8 cellular contexts compared by ENCODE assay signal in genomic region chr4:159227984-159228383, GRCh38.
DNase-seq lines count a peak whose midpoint lies in the region; ATAC-seq and TF ChIP-seq lines count a peak whose summit lies in the region.

No MANE protein-coding gene starts in this region.

- peaks cover 0 to 21% (median 14%) of the 10 kb centered on the region in 4 donors for H3K4me1 ChIP-seq in liver (ENCODE audit: control insufficient read depth in 4 of 4, insufficient read depth in 4 of 4, low read length in 3 of 4)

- peak overlapping the region in 1 of 3 donors; percentile 5 for H3K4me3 ChIP-seq in liver (ENCODE audit: low read depth in 1 of 3, low read length in 3 of 3)

- 58% methylated on average over 11 of the region's 11 CpGs for WGBS in liver

- no peaks in the 10 kb centered on the region for H3K27me3 ChIP-seq in liver (ENCODE audit: control insufficient read depth in 4 of 4, insufficient read depth in 4 of 4, low read length in 3 of 4)

- no peak for ATAC-seq in HG03571 (IDR thresholded peaks at IDR 0.05; ENCODE audit: unreplicated experiment)
- ATAC-seq in GM21367 (IDR thresholded peaks at IDR 0.05; ENCODE audit: unreplicated experiment): no peak

- DNase-seq in HuH-7 (ENCODE audit: low spot score) (peak; percentile 13), dermis blood vessel endothelial cell (peak; percentile 94), superior temporal gyrus (ENCODE audit: extremely low spot score) (peak; percentile 78), NCI-H82 treated with DMSO at 0.1 percent for 48 hours (lab: John Stamatoyannopoulos, UW; ENCODE audit: unreplicated experiment) (no peak), NOMO-1 (lab: John Stamatoyannopoulos, UW; ENCODE audit: unreplicated experiment in 2 of 2) (no peak)

- H3K9me3 ChIP-seq in liver (ENCODE audit: control insufficient read depth in 4 of 4, low read length in 3 of 4): no peaks in the 10 kb centered on the region

- TF ChIP-seq CTCF in liver (IDR thresholded peaks at IDR 0.05; ENCODE audit: low read depth, low read length, missing input control): peak; percentile 17

- H3K9ac ChIP-seq in liver (ENCODE audit: low read depth in 1 of 2, low read length in 2 of 2): no peak overlapping the region

- peak overlapping the region in 1 of 2 donors; percentile 26 for H3K27ac ChIP-seq in liver (ENCODE audit: low read depth in 1 of 2, low read length in 2 of 2)

- no peaks in the 10 kb centered on the region for H3K36me3 ChIP-seq in liver (ENCODE audit: control insufficient read depth in 4 of 4, insufficient read depth in 3 of 4, low read depth in 1 of 4, low read length in 3 of 4)

- TF ChIP-seq RAD21 in liver (IDR thresholded peaks at IDR 0.05): peak; percentile 8 to 37

TF ChIP-seq in liver, 16 proteins besides CTCF, POLR2A, EP300 and RAD21:
- TF ChIP-seq FOXA2 (IDR thresholded peaks at IDR 0.05) (no peak), RXRA (IDR thresholded peaks at IDR 0.05) (peak in 1 of 2 donors; percentile 6), TAF1 (conservative IDR thresholded peaks at IDR 0.05) (no peak), GABPA (IDR thresholded peaks at IDR 0.05 in 1 of 2, conservative IDR thresholded peaks at IDR 0.05 in 1 of 2) (no peak), FOXA1 (IDR thresholded peaks at IDR 0.05) (no peak), JUND (IDR thresholded peaks at IDR 0.05) (peak in 1 of 2 donors; percentile 22), NR2F2 (IDR thresholded peaks at IDR 0.05) (peak; percentile 74), SP1 (IDR thresholded peaks at IDR 0.05) (peak; percentile 30)
- TF ChIP-seq, protein P1, sequence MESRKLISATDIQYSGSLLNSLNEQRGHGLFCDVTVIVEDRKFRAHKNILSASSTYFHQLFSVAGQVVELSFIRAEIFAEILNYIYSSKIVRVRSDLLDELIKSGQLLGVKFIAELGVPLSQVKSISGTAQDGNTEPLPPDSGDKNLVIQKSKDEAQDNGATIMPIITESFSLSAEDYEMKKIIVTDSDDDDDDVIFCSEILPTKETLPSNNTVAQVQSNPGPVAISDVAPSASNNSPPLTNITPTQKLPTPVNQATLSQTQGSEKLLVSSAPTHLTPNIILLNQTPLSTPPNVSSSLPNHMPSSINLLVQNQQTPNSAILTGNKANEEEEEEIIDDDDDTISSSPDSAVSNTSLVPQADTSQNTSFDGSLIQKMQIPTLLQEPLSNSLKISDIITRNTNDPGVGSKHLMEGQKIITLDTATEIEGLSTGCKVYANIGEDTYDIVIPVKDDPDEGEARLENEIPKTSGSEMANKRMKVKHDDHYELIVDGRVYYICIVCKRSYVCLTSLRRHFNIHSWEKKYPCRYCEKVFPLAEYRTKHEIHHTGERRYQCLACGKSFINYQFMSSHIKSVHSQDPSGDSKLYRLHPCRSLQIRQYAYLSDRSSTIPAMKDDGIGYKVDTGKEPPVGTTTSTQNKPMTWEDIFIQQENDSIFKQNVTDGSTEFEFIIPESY (IDR thresholded peaks at IDR 0.05): no peak
TF ChIP-seq in liver: peak in this region for 4.

Comparison
In these comparisons a context has a peak if more than half of its experiments do, and no peak if none do; other contexts are left out.
1. DNase-seq: peak in HuH-7 (single experiment), dermis blood vessel endothelial cell (single experiment) and superior temporal gyrus (single experiment); none in NCI-H82 treated with DMSO at 0.1 percent for 48 hours (single experiment) and NOMO-1 (0 of 2).